ENCODE assay signal across 26 cellular contexts in genomic region chr3:45781271-45781670, GRCh38. TPM values are rescaled to one million over a fixed set of nuclear protein-coding genes. Genes with fewer than 3 reads are reported as not detected.
"Had no signal": no experiment of that assay in that cellular context is flagged by ENCODE, and none has a peak within 500 bp of the region (broad histone marks: within the 10 kb centered on the region; RNA-seq: fewer than 3 reads in every experiment).

No MANE protein-coding gene starts in this region.

- H3K27me3 ChIP-seq: dorsolateral prefrontal cortex, gastroesophageal sphincter, testis, tibial nerve had no signal

- H3K9me3 ChIP-seq: gastroesophageal sphincter, psoas muscle, testis had no signal

- DNase-seq: cortex of kidney; dorsolateral prefrontal cortex; effector CD8-positive, alpha-beta T cell; foreskin fibroblast; glutamatergic neuron; immature natural killer cell; kidney; left cardiac atrium; left ventricle myocardium inferior; mesenchymal stem cell; midbrain; psoas muscle; retina; spleen; stimulated activated CD4-positive, alpha-beta T cell treated with anti-CD3 and anti-CD28 coated beads, Interleukin-15, amount 100 ng/mL, for 24 hours; stimulated activated CD4-positive, alpha-beta T cell treated with anti-CD3 and anti-CD28 coated beads, Interleukin-1b, Interleukin-23, amount 100 ng/mL, for 48 hours; stimulated activated CD4-positive, alpha-beta T cell treated with anti-CD3 and anti-CD28 coated beads, Interleukin-4, amount 100 ng/mL, for 24 hours; testis had no signal

- H3K36me3 ChIP-seq: gastroesophageal sphincter, left ventricle myocardium inferior, spleen, tibial nerve had no signal

- H3K4me1 ChIP-seq: gastroesophageal sphincter, left ventricle myocardium inferior, psoas muscle, spleen, testis, tibial nerve had no signal

- H3K4me3 Mint-ChIP-seq: immature natural killer cell; natural killer cell treated with Interleukin-12 subunit alpha and Interleukin-12 subunit beta and Interleukin-15 and Interleukin-18, amount 100 ng/mL, for 72 hours; stimulated activated memory B cell treated with anti-CD40 and anti-IgM and Interleukin-4, amounts not matched to agents 10 μg/mL and 1 μg/mL and 100 μg/mL, for 72 hours; stimulated activated naive CD8-positive, alpha-beta T cell treated with anti-CD3 and anti-CD28 coated beads, Interleukin-15, Interleukin-2, amounts not matched to agents 100 ng/mL and 50 ng/mL, for 24 hours had no signal

- H3K36me3 Mint-ChIP-seq: natural killer cell treated with Interleukin-12 subunit alpha and Interleukin-12 subunit beta and Interleukin-15 and Interleukin-18, amount 100 ng/mL, for 72 hours; stimulated activated memory B cell treated with anti-CD40 and anti-IgM and Interleukin-4, amounts not matched to agents 10 μg/mL and 1 μg/mL and 100 μg/mL, for 72 hours had no signal

- H3K27ac ChIP-seq: dorsolateral prefrontal cortex, gastroesophageal sphincter, left ventricle myocardium inferior, psoas muscle, spleen, testis, tibial nerve had no signal

- H3K4me1 Mint-ChIP-seq: immature natural killer cell; stimulated activated memory B cell treated with anti-CD40 and anti-IgM and Interleukin-4, amounts not matched to agents 10 μg/mL and 1 μg/mL and 100 μg/mL, for 72 hours had no signal

- H3K4me3 ChIP-seq: dorsolateral prefrontal cortex, gastroesophageal sphincter, left ventricle myocardium inferior, lung, psoas muscle, spleen, testis, tibial nerve had no signal

- H3K27ac Mint-ChIP-seq: immature natural killer cell; natural killer cell treated with Interleukin-12 subunit alpha and Interleukin-12 subunit beta and Interleukin-15 and Interleukin-18, amount 100 ng/mL, for 72 hours; stimulated activated memory B cell treated with anti-CD40 and anti-IgM and Interleukin-4, amounts not matched to agents 10 μg/mL and 1 μg/mL and 100 μg/mL, for 72 hours; stimulated activated naive CD8-positive, alpha-beta T cell treated with anti-CD3 and anti-CD28 coated beads, Interleukin-15, Interleukin-2, amounts not matched to agents 100 ng/mL and 50 ng/mL, for 24 hours had no signal

- H3K9me3 Mint-ChIP-seq: immature natural killer cell; natural killer cell treated with Interleukin-12 subunit alpha and Interleukin-12 subunit beta and Interleukin-15 and Interleukin-18, amount 100 ng/mL, for 72 hours; stimulated activated naive CD8-positive, alpha-beta T cell treated with anti-CD3 and anti-CD28 coated beads, Interleukin-15, Interleukin-2, amounts not matched to agents 100 ng/mL and 50 ng/mL, for 24 hours had no signal

- H3K27me3 Mint-ChIP-seq: natural killer cell treated with Interleukin-12 subunit alpha and Interleukin-12 subunit beta and Interleukin-15 and Interleukin-18, amount 100 ng/mL, for 72 hours; stimulated activated memory B cell treated with anti-CD40 and anti-IgM and Interleukin-4, amounts not matched to agents 10 μg/mL and 1 μg/mL and 100 μg/mL, for 72 hours; stimulated activated naive CD8-positive, alpha-beta T cell treated with anti-CD3 and anti-CD28 coated beads, Interleukin-15, Interleukin-2, amounts not matched to agents 100 ng/mL and 50 ng/mL, for 24 hours had no signal

- ATAC-seq: esophagus mucosa; gastroesophageal sphincter; left cardiac atrium; natural killer cell treated with Interleukin-12 subunit alpha and Interleukin-12 subunit beta and Interleukin-15 and Interleukin-18, amount 100 ng/mL, for 72 hours; psoas muscle; sciatic nerve had no signal

RNA-seq across cellular contexts. Expression of gene SLC6A20, which starts 15.1 kb away (rescaled TPM):
- total RNA-seq: left ventricle myocardium inferior; natural killer cell treated with Interleukin-12 subunit alpha and Interleukin-12 subunit beta and Interleukin-15 and Interleukin-18, amount 100 ng/mL, for 72 hours had no signal
- polyA plus RNA-seq: immature natural killer cell had no signal
